In genomic region chr5:176386491-176386890, GRCh38 we compare ENCODE assay signal across 11 cellular contexts. TPM values are rescaled to one million over a fixed set of nuclear protein-coding genes. Genes with fewer than 3 reads are reported as not detected.
DNase-seq lines count a peak whose midpoint lies in the region; ATAC-seq, FAIRE-seq and TF ChIP-seq lines count a peak whose summit lies in the region.
"Had no signal": no experiment of that assay in that cellular context is flagged by ENCODE, and none has a peak within 500 bp of the region (broad histone marks: within the 10 kb centered on the region; RNA-seq: fewer than 3 reads in every experiment).

No MANE protein-coding gene starts in this region.

- H3K27ac ChIP-seq in small intestine (ENCODE audit: low read depth in 1 of 2, low read length in 1 of 2), result no peak overlapping the region
- H3K27ac ChIP-seq: coronary artery had no signal

- TF ChIP-seq CTCF in Caco-2 (IDR thresholded peaks at IDR 0.05; ENCODE audit: insufficient read depth in 1 of 2, low read depth in 1 of 2, low read length in 1 of 2, severe bottlenecking in 1 of 2, unreplicated experiment in 1 of 2), result no peak

- CTCF ChIA-PET in Caco-2 (lab: Charles Lee), result no interaction called here

- no TSS peak for BruUV-seq in Caco-2 (replicated peaks; lab: Mats Ljungman, UMichigan)

- ATAC-seq in activated naive CD8-positive, alpha-beta T cell treated with anti-CD3 and anti-CD28 coated beads, Interleukin-2, amount 50 U/mL, for 24 hours, result no peak
- ATAC-seq in natural killer cell treated with Interleukin-12 subunit alpha and Interleukin-12 subunit beta and Interleukin-15 and Interleukin-18, amount 100 ng/mL, for 72 hours, result no peak

- no peaks in the 10 kb centered on the region for H3K9me3 ChIP-seq in Caco-2
- no peaks in the 10 kb centered on the region for H3K9me3 ChIP-seq in small intestine (ENCODE audit: control insufficient read depth, low read depth)

- H3K4me1 ChIP-seq in Caco-2, result peaks cover 4% of the 10 kb centered on the region; the same call in 1 of the 2 replicates
- H3K4me1 ChIP-seq in small intestine (ENCODE audit: control insufficient read depth in 2 of 2, insufficient read depth in 1 of 2, low read depth in 1 of 2, low read length in 1 of 2), result peaks cover 4 to 5% of the 10 kb centered on the region in 2 donors

- H3K4me3 Mint-ChIP-seq in Caco-2 (ENCODE audit: unreplicated experiment) (peak overlapping the region; percentile 87), IgD-negative memory B cell (peak overlapping the region; percentile 10 to 100 (median 79))
- H3K4me3 Mint-ChIP-seq in activated naive CD8-positive, alpha-beta T cell treated with anti-CD3 and anti-CD28 coated beads, Interleukin-2, amount 50 U/mL, for 24 hours, result peak overlapping the region; percentile 96
- H3K4me3 Mint-ChIP-seq in natural killer cell treated with Interleukin-12 subunit alpha and Interleukin-12 subunit beta and Interleukin-15 and Interleukin-18, amount 100 ng/mL, for 72 hours, result peak overlapping the region; percentile 92

- intact Hi-C loops in Caco-2 (cut with micrococcal nuclease; ENCODE audit: unreplicated experiment), result no loop called here

- no peak overlapping the region for H3K4me3 ChIP-seq in Caco-2 (ENCODE audit: low read depth, low read length)
- no peak overlapping the region for H3K4me3 ChIP-seq in small intestine (ENCODE audit: low read depth in 1 of 2, low read length in 2 of 2)

- H3K27ac Mint-ChIP-seq in Caco-2 (ENCODE audit: unreplicated experiment) (no peak overlapping the region), IgD-negative memory B cell (peak overlapping the region in 1 of 3 donors; percentile 99)
- peak overlapping the region; percentile 99 for H3K27ac Mint-ChIP-seq in activated naive CD8-positive, alpha-beta T cell treated with anti-CD3 and anti-CD28 coated beads, Interleukin-2, amount 50 U/mL, for 24 hours
- H3K27ac Mint-ChIP-seq in natural killer cell treated with Interleukin-12 subunit alpha and Interleukin-12 subunit beta and Interleukin-15 and Interleukin-18, amount 100 ng/mL, for 72 hours, result peak overlapping the region; percentile 87 to 96

- H3K36me3 ChIP-seq in Caco-2 (ENCODE audit: control insufficient read depth, insufficient read depth, low read length) (no peaks in the 10 kb centered on the region), small intestine (ENCODE audit: control insufficient read depth in 2 of 2, insufficient read depth in 2 of 2, low read length in 2 of 2) (peaks cover 9 to 21% of the 10 kb centered on the region in 2 donors)

- WGBS in small intestine, 3 donors, result 48 to 75% (median 69%) methylated on average over 1 of the region's 1 CpG

- H3K4me1 Mint-ChIP-seq in Caco-2 (ENCODE audit: low read depth, unreplicated experiment), result no peaks in the 10 kb centered on the region
- H3K4me1 Mint-ChIP-seq in IgD-negative memory B cell, result peaks cover 8 to 21% (median 17%) of the 10 kb centered on the region in 3 donors
- H3K4me1 Mint-ChIP-seq in activated naive CD8-positive, alpha-beta T cell treated with anti-CD3 and anti-CD28 coated beads, Interleukin-2, amount 50 U/mL, for 24 hours, result peaks cover 39% of the 10 kb centered on the region
- peaks cover 28 to 29% of the 10 kb centered on the region in 2 donors for H3K4me1 Mint-ChIP-seq in natural killer cell treated with Interleukin-12 subunit alpha and Interleukin-12 subunit beta and Interleukin-15 and Interleukin-18, amount 100 ng/mL, for 72 hours (ENCODE audit: low read depth in 2 of 2)

- H3K36me3 Mint-ChIP-seq in Caco-2 (ENCODE audit: insufficient read depth, unreplicated experiment) (peaks cover 90% of the 10 kb centered on the region), IgD-negative memory B cell (peaks cover 1% of the 10 kb centered on the region)
- peaks cover 67% of the 10 kb centered on the region for H3K36me3 Mint-ChIP-seq in activated naive CD8-positive, alpha-beta T cell treated with anti-CD3 and anti-CD28 coated beads, Interleukin-2, amount 50 U/mL, for 24 hours (ENCODE audit: low read depth)
- H3K36me3 Mint-ChIP-seq in natural killer cell treated with Interleukin-12 subunit alpha and Interleukin-12 subunit beta and Interleukin-15 and Interleukin-18, amount 100 ng/mL, for 72 hours, result peaks cover 22% of the 10 kb centered on the region

- H3K27me3 ChIP-seq in Caco-2 (replicated peaks; ENCODE audit: control insufficient read depth, insufficient read depth, low read length) (no peaks in the 10 kb centered on the region), small intestine (ENCODE audit: control insufficient read depth in 2 of 2, insufficient read depth in 2 of 2, low read length in 2 of 2) (no peaks in the 10 kb centered on the region)

- H3K9me3 Mint-ChIP-seq in Caco-2 (ENCODE audit: unreplicated experiment), result no peaks in the 10 kb centered on the region
- no peaks in the 10 kb centered on the region for H3K9me3 Mint-ChIP-seq in IgD-negative memory B cell
- no peaks in the 10 kb centered on the region for H3K9me3 Mint-ChIP-seq in activated naive CD8-positive, alpha-beta T cell treated with anti-CD3 and anti-CD28 coated beads, Interleukin-2, amount 50 U/mL, for 24 hours
- no peaks in the 10 kb centered on the region for H3K9me3 Mint-ChIP-seq in natural killer cell treated with Interleukin-12 subunit alpha and Interleukin-12 subunit beta and Interleukin-15 and Interleukin-18, amount 100 ng/mL, for 72 hours

- no peak for DNase-seq in Caco-2
- no peak for DNase-seq in activated naive CD8-positive, alpha-beta T cell treated with anti-CD3 and anti-CD28 coated beads, Interleukin-2, amount 50 U/mL, for 24 hours
- DNase-seq in natural killer cell treated with Interleukin-12 subunit alpha and Interleukin-12 subunit beta and Interleukin-15 and Interleukin-18, amount 100 ng/mL, for 72 hours (ENCODE audit: low spot score), result no peak
- DNase-seq in occipital lobe (lab: John Stamatoyannopoulos, UW), result no peak
- no peak for DNase-seq in small intestine
- DNase-seq in NCI-H2081 (lab: John Stamatoyannopoulos, UW), result no peak
- no peak for DNase-seq in DMS153 treated with DMSO at 0.1 percent for 48 hours (lab: John Stamatoyannopoulos, UW; ENCODE audit: unreplicated experiment)
- DNase-seq: DMS79, GOT3 had no signal

- H3K27me3 Mint-ChIP-seq in Caco-2 (ENCODE audit: insufficient read depth, unreplicated experiment), result no peaks in the 10 kb centered on the region
- no peaks in the 10 kb centered on the region for H3K27me3 Mint-ChIP-seq in IgD-negative memory B cell
- H3K27me3 Mint-ChIP-seq in activated naive CD8-positive, alpha-beta T cell treated with anti-CD3 and anti-CD28 coated beads, Interleukin-2, amount 50 U/mL, for 24 hours, result no peaks in the 10 kb centered on the region
- no peaks in the 10 kb centered on the region for H3K27me3 Mint-ChIP-seq in natural killer cell treated with Interleukin-12 subunit alpha and Interleukin-12 subunit beta and Interleukin-15 and Interleukin-18, amount 100 ng/mL, for 72 hours

- POLR2A ChIA-PET in Caco-2 (lab: Charles Lee), result no interaction called here

- no peak for FAIRE-seq in small intestine (lab: Jason Lieb, UNC)

RNA-seq across cellular contexts. Expression of gene NOP16, which starts 1.9 kb away (rescaled TPM):
- 48.0 and 56.4 TPM in 2 replicates for total RNA-seq in Caco-2 (2022)
- 38.1 TPM for polyA plus RNA-seq in IgD-negative memory B cell
- 100 to 1,000 TPM in 1 of 2 donors, 10 to 100 TPM in 1; 62.0 to 155 TPM for total RNA-seq in natural killer cell treated with Interleukin-12 subunit alpha and Interleukin-12 subunit beta and Interleukin-15 and Interleukin-18, amount 100 ng/mL, for 72 hours
- total RNA-seq in occipital lobe, result 5.0 TPM
- polyA plus RNA-seq in small intestine, result 10 to 100 TPM; 28.6 to 47.6 (median 29.7) TPM

RNA-seq across cellular contexts. Expression of gene HIGD2A, which starts 2.1 kb away (rescaled TPM):
- total RNA-seq in Caco-2 (2022) (110 and 118 TPM in 2 replicates), occipital lobe (26.4 TPM)
- polyA plus RNA-seq in IgD-negative memory B cell (242 TPM), small intestine (100 to 1,000 TPM; 207 to 343 (median 333) TPM)
- total RNA-seq in natural killer cell treated with Interleukin-12 subunit alpha and Interleukin-12 subunit beta and Interleukin-15 and Interleukin-18, amount 100 ng/mL, for 72 hours, result 100 to 1,000 TPM in 1 of 2 donors, 10 to 100 TPM in 1; 88.9 to 117 TPM

RNA-seq across cellular contexts. Expression of gene ARL10, which starts 21.2 kb away (rescaled TPM):
- total RNA-seq in Caco-2 (2022), result 2.1 and 2.3 TPM in 2 replicates
- polyA plus RNA-seq in IgD-negative memory B cell, result 1.3 TPM
- 10 to 100 TPM in 1 of 2 donors, 1 to 10 TPM in 1; 8.1 to 12.9 TPM for total RNA-seq in natural killer cell treated with Interleukin-12 subunit alpha and Interleukin-12 subunit beta and Interleukin-15 and Interleukin-18, amount 100 ng/mL, for 72 hours
- 50.5 TPM for total RNA-seq in occipital lobe
- polyA plus RNA-seq in small intestine, result under 1 TPM in 2 of 3 donors, not detected in 1; under 0.01 to 0.97 TPM

RNA-seq across cellular contexts. Expression of gene KIAA1191, which starts 24.9 kb away (rescaled TPM):
- 119 and 123 TPM in 2 replicates for total RNA-seq in Caco-2 (2022)
- polyA plus RNA-seq in IgD-negative memory B cell, result 45.2 TPM
- 10 to 100 TPM; 61.1 to 66.7 TPM for total RNA-seq in natural killer cell treated with Interleukin-12 subunit alpha and Interleukin-12 subunit beta and Interleukin-15 and Interleukin-18, amount 100 ng/mL, for 72 hours
- total RNA-seq in occipital lobe, result 97.3 TPM
- 10 to 100 TPM; 43.7 to 96.4 (median 73.5) TPM for polyA plus RNA-seq in small intestine

RNA-seq across cellular contexts. Expression of gene CLTB, which starts 29.8 kb away (rescaled TPM):
- total RNA-seq in Caco-2 (2022) (78.9 and 80.0 TPM in 2 replicates), occipital lobe (42.0 TPM)
- polyA plus RNA-seq in IgD-negative memory B cell (54.1 TPM), small intestine (100 to 1,000 TPM; 189 to 359 (median 337) TPM)
- total RNA-seq in natural killer cell treated with Interleukin-12 subunit alpha and Interleukin-12 subunit beta and Interleukin-15 and Interleukin-18, amount 100 ng/mL, for 72 hours, result 10 to 100 TPM; 64.0 to 80.5 TPM
